19 cellular contexts compared by ENCODE assay signal in genomic region chr3:126053513-126053912, GRCh38. TPM values are rescaled to one million over a fixed set of nuclear protein-coding genes. Genes with fewer than 3 reads are reported as not detected.
DNase-seq lines count a peak whose midpoint lies in the region; ATAC-seq, FAIRE-seq and TF ChIP-seq lines count a peak whose summit lies in the region.
"Had no signal": no experiment of that assay in that cellular context is flagged by ENCODE, and none has a peak within 500 bp of the region (broad histone marks: within the 10 kb centered on the region; RNA-seq: fewer than 3 reads in every experiment).

No MANE protein-coding gene starts in this region.

- FAIRE-seq in pancreas (lab: Jason Lieb, UNC) = no peak
- FAIRE-seq: endothelial cell of umbilical vein, frontal cortex, HTR-8/SVneo had no signal

- H3K27me3 Mint-ChIP-seq in activated CD8-positive, alpha-beta T cell treated with anti-CD3 and anti-CD28 coated beads for 36 hours = no peaks in the 10 kb centered on the region
- no peaks in the 10 kb centered on the region for H3K27me3 Mint-ChIP-seq in activated CD8-positive, alpha-beta T cell treated with anti-CD3 and anti-CD28 coated beads, Interleukin-2, amount 10 ng/mL, durations not matched to agents 7 days and 5 days (ENCODE audit: low read depth)
- no peaks in the 10 kb centered on the region for H3K27me3 Mint-ChIP-seq in osteocyte (ENCODE audit: unreplicated experiment)
- H3K27me3 Mint-ChIP-seq in activated CD8-positive, alpha-beta memory T cell treated with anti-CD3 and anti-CD28 coated beads, Interleukin-2, amount 10 ng/mL, durations not matched to agents 7 days and 5 days = no peaks in the 10 kb centered on the region
- H3K27me3 Mint-ChIP-seq: activated naive CD8-positive, alpha-beta T cell had no signal

- H4K8ac ChIP-seq in IMR-90 (ENCODE audit: low read depth in 2 of 2, low read length in 2 of 2) = no peak overlapping the region

- no peaks in the 10 kb centered on the region for H3K9me3 Mint-ChIP-seq in activated CD8-positive, alpha-beta T cell treated with anti-CD3 and anti-CD28 coated beads for 36 hours
- no peaks in the 10 kb centered on the region for H3K9me3 Mint-ChIP-seq in activated CD8-positive, alpha-beta T cell treated with anti-CD3 and anti-CD28 coated beads, Interleukin-2, amount 10 ng/mL, durations not matched to agents 7 days and 5 days (ENCODE audit: insufficient read depth)
- H3K9me3 Mint-ChIP-seq in osteocyte (ENCODE audit: unreplicated experiment) = no peaks in the 10 kb centered on the region
- no peaks in the 10 kb centered on the region for H3K9me3 Mint-ChIP-seq in activated CD8-positive, alpha-beta memory T cell treated with anti-CD3 and anti-CD28 coated beads, Interleukin-2, amount 10 ng/mL, durations not matched to agents 7 days and 5 days (ENCODE audit: low read depth)
- H3K9me3 Mint-ChIP-seq: dendritic cell treated with granulocyte-macrophage colony-stimulating factor and Interleukin-4, amounts not matched to agents 40 ng/mL and 50 ng/mL, for 4 days had no signal

- H3K23ac ChIP-seq in IMR-90 (ENCODE audit: low read depth, low read length) = no peak overlapping the region

- no peak overlapping the region for H3K27ac Mint-ChIP-seq in activated CD8-positive, alpha-beta T cell treated with anti-CD3 and anti-CD28 coated beads for 36 hours
- H3K27ac Mint-ChIP-seq in activated CD8-positive, alpha-beta T cell treated with anti-CD3 and anti-CD28 coated beads, Interleukin-2, amount 10 ng/mL, durations not matched to agents 7 days and 5 days = no peak overlapping the region
- no peak overlapping the region for H3K27ac Mint-ChIP-seq in osteocyte (ENCODE audit: unreplicated experiment)
- no peak overlapping the region for H3K27ac Mint-ChIP-seq in activated CD8-positive, alpha-beta memory T cell treated with anti-CD3 and anti-CD28 coated beads, Interleukin-2, amount 10 ng/mL, durations not matched to agents 7 days and 5 days
- H3K27ac Mint-ChIP-seq: activated naive CD8-positive, alpha-beta T cell; dendritic cell treated with granulocyte-macrophage colony-stimulating factor and Interleukin-4, amounts not matched to agents 40 ng/mL and 50 ng/mL, for 4 days had no signal

- H3K27me3 ChIP-seq in IMR-90 (ENCODE audit: control insufficient read depth, insufficient read depth, low read length) = no peaks in the 10 kb centered on the region
- H3K27me3 ChIP-seq in pancreas = no peaks in the 10 kb centered on the region
- H3K27me3 ChIP-seq: BLaER1, brain microvascular endothelial cell had no signal

- in situ Hi-C loops in IMR-90 (cut with MboI; ENCODE audit: low sequenced_read_pairs) = no loop called here

- peak overlapping the region; percentile 41 for H2AFZ ChIP-seq in IMR-90 (replicated peaks; ENCODE audit: low read length, poor library complexity)

- no peak overlapping the region for H4K5ac ChIP-seq in IMR-90 (ENCODE audit: low read depth, low read length)

- no peak for DNase-seq in activated CD8-positive, alpha-beta T cell treated with anti-CD3 and anti-CD28 coated beads for 36 hours
- DNase-seq in activated CD8-positive, alpha-beta T cell treated with anti-CD3 and anti-CD28 coated beads, Interleukin-2, amount 10 ng/mL, durations not matched to agents 7 days and 5 days = no peak
- DNase-seq in IMR-90 (peak; percentile 23), epithelial cell of esophagus (ENCODE audit: low read depth) (peak; percentile 54), osteocyte (ENCODE audit: extremely low spot score, unreplicated experiment) (peak; percentile 32), pancreas (no peak)
- no peak for DNase-seq in activated CD8-positive, alpha-beta memory T cell treated with anti-CD3 and anti-CD28 coated beads, Interleukin-2, amount 10 ng/mL, durations not matched to agents 7 days and 5 days
- DNase-seq: brain microvascular endothelial cell, NCI-H1417 treated with DMSO at 0.1 percent for 48 hours, NCI-H526 treated with DMSO at 0.1 percent for 48 hours had no signal

- H2BK120ac ChIP-seq in IMR-90 (ENCODE audit: low read depth, low read length) = no peak overlapping the region

- H4K20me1 ChIP-seq in IMR-90 (ENCODE audit: insufficient read depth, low read length) = no peaks in the 10 kb centered on the region; the same call in 1 of the 2 replicates

- no peak overlapping the region for H2AK5ac ChIP-seq in IMR-90 (ENCODE audit: low read depth, low read length)

- TF ChIP-seq CTCF in activated CD8-positive, alpha-beta T cell treated with anti-CD3 and anti-CD28 coated beads for 36 hours (IDR thresholded peaks at IDR 0.05) = no peak
- TF ChIP-seq CTCF in IMR-90 (conservative IDR thresholded peaks at IDR 0.05; ENCODE audit: low read depth, low read length) = no peak
- TF ChIP-seq CTCF in epithelial cell of esophagus (IDR thresholded peaks at IDR 0.05; ENCODE audit: insufficient read depth, low read depth, low read length, missing control alignments) = no peak
- no peak for TF ChIP-seq CTCF in osteocyte (IDR thresholded peaks at IDR 0.05)
- no peak for TF ChIP-seq CTCF in pancreas (IDR thresholded peaks at IDR 0.05)

- H3K14ac ChIP-seq in IMR-90 (replicated peaks; ENCODE audit: low read depth, low read length) = no peak overlapping the region

- peaks cover 11% of the 10 kb centered on the region; the same call in 1 of the 2 replicates for H3K9me1 ChIP-seq in IMR-90 (ENCODE audit: insufficient read depth, low read length)

- peak; percentile 71 for ATAC-seq in activated CD8-positive, alpha-beta T cell treated with anti-CD3 and anti-CD28 coated beads for 36 hours
- ATAC-seq in activated CD8-positive, alpha-beta T cell treated with anti-CD3 and anti-CD28 coated beads, Interleukin-2, amount 10 ng/mL, durations not matched to agents 7 days and 5 days = no peak
- peak; percentile 35; the same call in 1 of the 2 replicates for ATAC-seq in IMR-90 (ENCODE audit: low read depth)
- no peak for ATAC-seq in activated CD8-positive, alpha-beta memory T cell treated with anti-CD3 and anti-CD28 coated beads, Interleukin-2, amount 10 ng/mL, durations not matched to agents 7 days and 5 days
- no peak for ATAC-seq in HG03039 (IDR thresholded peaks at IDR 0.05; ENCODE audit: unreplicated experiment)
- no peak for ATAC-seq in pancreas
- ATAC-seq: left lobe of liver, Right ventricle myocardium inferior had no signal

- peaks cover 1% of the 10 kb centered on the region for H3K36me3 Mint-ChIP-seq in activated CD8-positive, alpha-beta T cell treated with anti-CD3 and anti-CD28 coated beads for 36 hours (ENCODE audit: low read depth)
- no peaks in the 10 kb centered on the region for H3K36me3 Mint-ChIP-seq in activated CD8-positive, alpha-beta T cell treated with anti-CD3 and anti-CD28 coated beads, Interleukin-2, amount 10 ng/mL, durations not matched to agents 7 days and 5 days (ENCODE audit: low read depth)
- peaks cover 3% of the 10 kb centered on the region for H3K36me3 Mint-ChIP-seq in osteocyte (ENCODE audit: unreplicated experiment)
- no peaks in the 10 kb centered on the region for H3K36me3 Mint-ChIP-seq in activated CD8-positive, alpha-beta memory T cell treated with anti-CD3 and anti-CD28 coated beads, Interleukin-2, amount 10 ng/mL, durations not matched to agents 7 days and 5 days

- TF ChIP-seq RAD21 in IMR-90 (IDR thresholded peaks at IDR 0.05; ENCODE audit: low read length) = no peak

- no peak overlapping the region for H3K18ac ChIP-seq in IMR-90 (ENCODE audit: low read depth, low read length)

- no peaks in the 10 kb centered on the region for H3K36me3 ChIP-seq in IMR-90 (ENCODE audit: control insufficient read depth, insufficient read depth, low read length)
- H3K36me3 ChIP-seq in pancreas = no peaks in the 10 kb centered on the region
- H3K36me3 ChIP-seq: brain microvascular endothelial cell had no signal

- H3K56ac ChIP-seq in IMR-90 (ENCODE audit: extremely low read depth, insufficient read depth, low read length) = no peak overlapping the region

- H3K4me3 ChIP-seq in IMR-90 (ENCODE audit: insufficient read depth, low read depth, low read length) (no peak overlapping the region), epithelial cell of esophagus (ENCODE audit: low read length) (no peak overlapping the region), pancreas (no peak overlapping the region)
- H3K4me3 ChIP-seq: BLaER1 had no signal

- TF ChIP-seq POLR2A in IMR-90 (IDR thresholded peaks at IDR 0.05; ENCODE audit: low read depth, low read length) = no peak

- H3K4me2 ChIP-seq in IMR-90 (ENCODE audit: low read depth, low read length) = no peak overlapping the region

- H3K9ac ChIP-seq in IMR-90 (ENCODE audit: low read depth, low read length) = no peak overlapping the region
- H3K9ac ChIP-seq: BLaER1 had no signal

- no peak overlapping the region for H4K91ac ChIP-seq in IMR-90 (ENCODE audit: insufficient read depth, low read depth, low read length)

- H3K4me1 ChIP-seq in IMR-90 (ENCODE audit: control insufficient read depth, insufficient read depth, low read length) = no peaks in the 10 kb centered on the region; the same call in 1 of the 2 replicates
- no peaks in the 10 kb centered on the region for H3K4me1 ChIP-seq in pancreas

- peaks cover 16% of the 10 kb centered on the region for H3K4me1 Mint-ChIP-seq in activated CD8-positive, alpha-beta T cell treated with anti-CD3 and anti-CD28 coated beads for 36 hours (ENCODE audit: low read depth)
- H3K4me1 Mint-ChIP-seq in activated CD8-positive, alpha-beta T cell treated with anti-CD3 and anti-CD28 coated beads, Interleukin-2, amount 10 ng/mL, durations not matched to agents 7 days and 5 days (ENCODE audit: low read depth) = peaks cover 7% of the 10 kb centered on the region
- peaks cover 21% of the 10 kb centered on the region for H3K4me1 Mint-ChIP-seq in osteocyte (ENCODE audit: unreplicated experiment)
- H3K4me1 Mint-ChIP-seq in activated CD8-positive, alpha-beta memory T cell treated with anti-CD3 and anti-CD28 coated beads, Interleukin-2, amount 10 ng/mL, durations not matched to agents 7 days and 5 days = peaks cover 8% of the 10 kb centered on the region

- CTCF ChIA-PET in activated CD8-positive, alpha-beta T cell treated with anti-CD3 and anti-CD28 coated beads for 36 hours (lab: Charles Lee) = no interaction called here
- CTCF ChIA-PET in activated CD8-positive, alpha-beta T cell treated with anti-CD3 and anti-CD28 coated beads, Interleukin-2, amount 10 ng/mL, durations not matched to agents 7 days and 5 days (lab: Charles Lee) = no interaction called here
- CTCF ChIA-PET in IMR-90 (lab: Yijun Ruan, JAX) = no interaction called here
- CTCF ChIA-PET in activated CD8-positive, alpha-beta memory T cell treated with anti-CD3 and anti-CD28 coated beads, Interleukin-2, amount 10 ng/mL, durations not matched to agents 7 days and 5 days (lab: Charles Lee) = no interaction called here

- no peak overlapping the region for H3K4ac ChIP-seq in IMR-90 (ENCODE audit: low read depth, low read length)

- no TSS peak for BruUV-seq in IMR-90 (replicated peaks; lab: Mats Ljungman, UMichigan)

- dilution Hi-C loops in IMR-90 (cut with HindIII; ENCODE audit: low sequenced_read_pairs, unreplicated experiment) = no loop called here

- H3K27ac ChIP-seq in IMR-90 (ENCODE audit: insufficient read depth, low read length) (no peak overlapping the region), pancreas (no peak overlapping the region)
- H3K27ac ChIP-seq: brain microvascular endothelial cell had no signal

- H3K79me1 ChIP-seq in IMR-90 (ENCODE audit: low read depth in 1 of 2, low read length in 2 of 2) = 0 out of 4 replicates have a peak, but pooled peaks cover 0 to 2% of the 10 kb centered on the region in 2 experiments

- no peak overlapping the region for H2BK20ac ChIP-seq in IMR-90 (ENCODE audit: low read depth, low read length)

- no peak overlapping the region for H3K4me3 Mint-ChIP-seq in activated CD8-positive, alpha-beta T cell treated with anti-CD3 and anti-CD28 coated beads for 36 hours
- no peak overlapping the region for H3K4me3 Mint-ChIP-seq in activated CD8-positive, alpha-beta T cell treated with anti-CD3 and anti-CD28 coated beads, Interleukin-2, amount 10 ng/mL, durations not matched to agents 7 days and 5 days
- H3K4me3 Mint-ChIP-seq in osteocyte (ENCODE audit: unreplicated experiment) = no peak overlapping the region
- no peak overlapping the region for H3K4me3 Mint-ChIP-seq in activated CD8-positive, alpha-beta memory T cell treated with anti-CD3 and anti-CD28 coated beads, Interleukin-2, amount 10 ng/mL, durations not matched to agents 7 days and 5 days
- H3K4me3 Mint-ChIP-seq: activated naive CD8-positive, alpha-beta T cell; dendritic cell treated with granulocyte-macrophage colony-stimulating factor and Interleukin-4, amounts not matched to agents 40 ng/mL and 50 ng/mL, for 4 days had no signal

- H2AK9ac ChIP-seq in IMR-90 (replicated peaks; ENCODE audit: low read depth, low read length, poor library complexity) = no peak overlapping the region

- H3K9me3 ChIP-seq in IMR-90 (ENCODE audit: control insufficient read depth, insufficient read depth, low read length) (no peaks in the 10 kb centered on the region), pancreas (no peaks in the 10 kb centered on the region)
- H3K9me3 ChIP-seq: BLaER1 had no signal

- POLR2A ChIA-PET in activated CD8-positive, alpha-beta T cell treated with anti-CD3 and anti-CD28 coated beads for 36 hours (lab: Charles Lee) = no interaction called here
- POLR2A ChIA-PET in activated CD8-positive, alpha-beta T cell treated with anti-CD3 and anti-CD28 coated beads, Interleukin-2, amount 10 ng/mL, durations not matched to agents 7 days and 5 days (lab: Charles Lee) = no interaction called here
- POLR2A ChIA-PET in IMR-90 (lab: Charles Lee; ENCODE audit: unreplicated experiment) = no interaction called here

- no peak overlapping the region for H2BK5ac ChIP-seq in IMR-90 (ENCODE audit: low read depth, low read length, poor library complexity, severe bottlenecking)

- no CpG with 5 or more reads among the region's 1 CpG for WGBS in IMR-90 (ENCODE audit: extremely low coverage in 2 of 2, insufficient read length in 1 of 2), 2 experiments
- 74 to 77% methylated on average over 1 of the region's 1 CpG for WGBS in pancreas, 2 donors

- H2BK15ac ChIP-seq in IMR-90 (ENCODE audit: low read depth, low read length) = no peak overlapping the region

- intact Hi-C loops in activated CD8-positive, alpha-beta T cell treated with anti-CD3 and anti-CD28 coated beads for 36 hours (cut with micrococcal nuclease) = no loop called here
- intact Hi-C loops in IMR-90 (cut with micrococcal nuclease) (no loop called here), pancreas (cut with DNase I) (no loop called here)

RNA-seq across cellular contexts. Expression of gene SLC41A3, which starts 30.4 kb away (rescaled TPM):
- total RNA-seq in activated CD8-positive, alpha-beta T cell treated with anti-CD3 and anti-CD28 coated beads for 36 hours = 10 to 100 TPM; 19.1 to 23.4 TPM
- 10 to 100 TPM; 22.0 to 26.5 TPM for total RNA-seq in activated CD8-positive, alpha-beta T cell treated with anti-CD3 and anti-CD28 coated beads, Interleukin-2, amount 10 ng/mL, durations not matched to agents 7 days and 5 days
- 26.7 and 30.5 TPM in 2 replicates for total RNA-seq in IMR-90 (2012; rRNA removed)
- polyA plus RNA-seq in IMR-90 (2012; rRNA removed) = 43.5 and 44.7 TPM in 2 replicates
- 46.5 and 59.0 TPM in 2 replicates for polyA plus RNA-seq in IMR-90 (2012; cell fraction: cytosol; rRNA removed)
- 48.1 and 91.7 TPM in 2 replicates for polyA plus RNA-seq in IMR-90 (2012; cell fraction: nucleus; rRNA removed; ENCODE audit: low replicate concordance)
- 80.6 and 89.2 TPM in 2 replicates for total RNA-seq in osteocyte
- 10 to 100 TPM; 22.5 to 23.8 TPM for total RNA-seq in activated CD8-positive, alpha-beta memory T cell treated with anti-CD3 and anti-CD28 coated beads, Interleukin-2, amount 10 ng/mL, durations not matched to agents 7 days and 5 days
- 10 to 100 TPM; 25.1 to 38.1 (median 31.1) TPM for total RNA-seq in pancreas
- polyA plus RNA-seq in pancreas = 10 to 100 TPM; 19.4 to 33.0 TPM

Comparison
In these comparisons a context has a peak if more than half of its experiments do, and no peak if none do; other contexts are left out.
1. ATAC-seq: peak in activated CD8-positive, alpha-beta T cell treated with anti-CD3 and anti-CD28 coated beads for 36 hours (single experiment) and IMR-90 (single experiment); none in activated CD8-positive, alpha-beta T cell treated with anti-CD3 and anti-CD28 coated beads, Interleukin-2, amount 10 ng/mL, durations not matched to agents 7 days and 5 days (single experiment), activated CD8-positive, alpha-beta memory T cell treated with anti-CD3 and anti-CD28 coated beads, Interleukin-2, amount 10 ng/mL, durations not matched to agents 7 days and 5 days (single experiment), HG03039 (single experiment) and pancreas (0 of 4).
2. DNase-seq: peak in IMR-90 (single experiment), epithelial cell of esophagus (single experiment) and osteocyte (single experiment); none in activated CD8-positive, alpha-beta T cell treated with anti-CD3 and anti-CD28 coated beads for 36 hours (single experiment), activated CD8-positive, alpha-beta T cell treated with anti-CD3 and anti-CD28 coated beads, Interleukin-2, amount 10 ng/mL, durations not matched to agents 7 days and 5 days (single experiment), activated CD8-positive, alpha-beta memory T cell treated with anti-CD3 and anti-CD28 coated beads, Interleukin-2, amount 10 ng/mL, durations not matched to agents 7 days and 5 days (single experiment) and pancreas (0 of 6).